Comparison of ENCODE assay signal across 8 cellular contexts in the genomic region with DNA sequence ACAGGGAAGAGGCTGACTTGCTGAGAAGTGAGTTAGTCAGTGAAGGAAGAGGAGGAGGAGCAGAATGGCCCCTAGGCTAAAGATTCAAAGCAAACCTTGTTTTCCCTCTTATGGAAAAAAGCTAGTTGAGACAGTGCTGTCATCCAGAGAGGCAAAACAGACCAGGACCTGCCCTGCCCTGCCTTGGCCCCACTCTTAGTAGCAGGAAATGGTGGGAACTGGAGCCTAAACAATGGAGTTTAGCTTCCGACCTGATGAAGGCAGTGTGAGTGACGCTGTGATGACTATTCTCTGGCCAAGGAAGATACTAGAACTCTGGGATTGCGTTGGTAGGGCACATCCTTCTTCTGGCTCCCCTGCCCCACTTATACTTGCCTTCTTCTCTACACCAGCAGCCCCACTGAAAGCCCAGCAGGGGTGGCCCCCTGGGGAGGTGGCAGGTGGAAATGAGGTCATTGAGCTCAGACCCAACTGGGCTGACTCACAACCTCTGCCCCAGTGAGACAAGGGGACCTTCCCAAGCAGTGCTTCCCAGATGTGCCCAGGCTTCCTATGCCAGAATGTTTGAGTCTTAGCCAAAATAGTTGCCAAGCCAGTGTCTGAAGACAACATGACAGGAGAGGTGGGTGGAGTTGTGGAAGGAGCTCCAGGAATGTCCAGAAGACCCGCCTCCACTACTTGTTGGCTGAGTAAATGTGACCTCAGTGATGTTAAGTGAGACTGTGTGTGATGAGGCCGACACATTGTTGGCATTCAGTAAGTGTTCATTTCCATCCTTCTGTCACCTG. TPM values are rescaled to one million over a fixed set of nuclear protein-coding genes. Genes with fewer than 3 reads are reported as not detected.
DNase-seq lines count a peak whose midpoint lies in the region; ATAC-seq and TF ChIP-seq lines count a peak whose summit lies in the region.

No MANE protein-coding gene starts in this region.

- peak; percentile 69 for ATAC-seq in GM19463 (IDR thresholded peaks at IDR 0.05; ENCODE audit: unreplicated experiment)

- H3K9me3 ChIP-seq in stomach: peaks cover 0 to 5% (median 0%) of the 10 kb centered on the region in 4 donors

- H3K36me3 ChIP-seq in stomach: no peaks in the 10 kb centered on the region

- TF ChIP-seq EP300 in stomach (IDR thresholded peaks at IDR 0.05): no peak

- 39 to 58% (median 45%) methylated on average over 3 to 5 of the region's 5 CpGs for WGBS in stomach, 5 donors

- H3K4me1 ChIP-seq in stomach: peaks cover 4 to 50% (median 31%) of the 10 kb centered on the region in 4 donors

- intact Hi-C loops in stomach (cut with DNase I; ENCODE audit: low total_unique reads): no loop called here

- in situ Hi-C loops in ACHN (cut with HindIII; ENCODE audit: low pct_ligation_motif_present, low pct_unique_long_range_greater_than_20kb, low sequenced_read_pairs): no loop called here

- TF ChIP-seq POLR2A in NB4 (IDR thresholded peaks at IDR 0.05; ENCODE audit: extremely low read depth, insufficient read length) (no peak), stomach (IDR thresholded peaks at IDR 0.05) (no peak)

- H3K27me3 ChIP-seq in stomach: no peaks in the 10 kb centered on the region

- TF ChIP-seq CTCF in NB4 (IDR thresholded peaks at IDR 0.05; ENCODE audit: low read depth, low read length) (no peak), stomach (IDR thresholded peaks at IDR 0.05) (no peak)

- peak overlapping the region; percentile 5 to 79 (median 63) for H3K27ac ChIP-seq in stomach

- no peak overlapping the region for H3K4me3 ChIP-seq in NB4 (ENCODE audit: low read depth, low read length)
- H3K4me3 ChIP-seq in stomach: no peak overlapping the region

- peak; percentile 73 for DNase-seq in ACHN
- DNase-seq in NB4 (ENCODE audit: low read depth): peak; percentile 57
- peak; percentile 11 for DNase-seq in activated naive CD8-positive, alpha-beta T cell treated with anti-CD3 and anti-CD28 coated beads, Interleukin-2, amount 50 U/mL, for 16 hours (ENCODE audit: low read depth, low spot score)
- peak; percentile 77 for DNase-seq in islet precursor cell
- DNase-seq in stomach: no peak
- DNase-seq in OCI-M1 (lab: John Stamatoyannopoulos, UW): no peak
- no peak for DNase-seq in inferior parietal cortex (ENCODE audit: extremely low spot score)

RNA-seq across cellular contexts. Expression of a gene that starts 38.8 kb away (rescaled TPM):
- total RNA-seq in stomach: 10 to 100 TPM; 60.3 to 90.2 (median 82.1) TPM
- 10 to 100 TPM; 50.0 to 86.9 (median 60.0) TPM for polyA plus RNA-seq in stomach

Comparison
In these comparisons a context has a peak if more than half of its experiments do, and no peak if none do; other contexts are left out.
1. DNase-seq: peak in ACHN (single experiment), NB4 (single experiment), activated naive CD8-positive, alpha-beta T cell treated with anti-CD3 and anti-CD28 coated beads, Interleukin-2, amount 50 U/mL, for 16 hours (single experiment) and islet precursor cell (single experiment); none in stomach (single experiment), OCI-M1 (single experiment) and inferior parietal cortex (single experiment).